In the genomic region with DNA sequence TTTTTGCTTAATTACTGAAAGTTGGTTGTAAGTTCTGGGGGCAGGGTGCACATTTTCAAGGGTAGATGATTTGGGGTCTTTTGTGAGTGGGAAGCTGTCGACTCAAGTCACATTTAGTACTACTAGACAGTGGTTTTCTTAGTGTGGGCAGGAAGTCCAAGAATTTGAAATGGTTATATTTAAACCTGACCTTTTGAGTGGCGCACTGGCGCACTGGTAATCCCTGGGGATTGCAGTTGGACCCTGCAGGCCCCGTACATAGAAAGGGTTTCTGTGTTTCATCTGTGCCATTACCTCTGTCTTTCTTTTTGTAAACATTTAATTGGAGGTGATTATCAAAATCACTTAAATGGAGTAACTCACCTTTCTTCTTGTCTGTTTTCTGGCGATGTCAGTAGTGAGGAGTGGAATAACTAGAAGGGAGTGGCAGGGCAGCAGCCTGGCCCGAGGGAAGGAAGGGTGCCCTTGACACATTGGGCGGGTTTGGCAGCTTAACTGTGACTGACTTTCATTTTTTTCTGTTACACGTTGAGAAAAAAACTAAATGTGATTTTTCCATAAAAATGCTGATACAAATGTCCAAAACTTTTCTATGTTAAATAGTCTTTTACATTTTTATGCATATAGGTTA, we compare ENCODE assay signal across 12 cellular contexts.
A peak's percentile ranks its signal among the peaks of the same experiment; 100 is the strongest.
DNase-seq lines count a peak whose midpoint lies in the region; ATAC-seq and TF ChIP-seq lines count a peak whose summit lies in the region.
"Had no signal": no experiment of that assay in that cellular context is flagged by ENCODE, and none has a peak within 500 bp of the region (broad histone marks: within the 10 kb centered on the region; RNA-seq: fewer than 3 reads in every experiment).

No MANE protein-coding gene starts in this region.

- peaks cover 25% of the 10 kb centered on the region for H3K36me3 Mint-ChIP-seq in natural killer cell treated with Interleukin-12 subunit alpha and Interleukin-12 subunit beta and Interleukin-15 and Interleukin-18, amount 100 ng/mL, for 72 hours

- peaks cover 3% of the 10 kb centered on the region for H3K79me2 ChIP-seq in ACC112 (ENCODE audit: control insufficient read depth, insufficient read depth, low read length, unreplicated experiment)
- H3K79me2 ChIP-seq: parathyroid adenoma had no signal

- H3K27ac ChIP-seq in ACC112 (ENCODE audit: low read depth, low read length) = peak overlapping the region; percentile 67
- H3K27ac ChIP-seq in HUES6 (ENCODE audit: low read depth, low read length) = 0 out of 2 replicates have a peak overlapping the region, but pooled peaks have one; percentile 13
- H3K27ac ChIP-seq: parathyroid adenoma, Peyer's patch had no signal

- no peak overlapping the region for H3K9ac ChIP-seq in HUES6 (ENCODE audit: low read length)
- H3K9ac ChIP-seq: parathyroid adenoma had no signal

- H3K36me3 ChIP-seq in ACC112 (ENCODE audit: insufficient read depth, low read length) (peaks cover 36% of the 10 kb centered on the region), HUES6 (ENCODE audit: control insufficient read depth, insufficient read depth, low read length) (peaks cover 76% of the 10 kb centered on the region)

- H3K4me1 ChIP-seq in ACC112 (ENCODE audit: control insufficient read depth, insufficient read depth, low read length, unreplicated experiment) = peaks cover 24% of the 10 kb centered on the region
- H3K4me1 ChIP-seq in HUES6 (ENCODE audit: control insufficient read depth, insufficient read depth, low read length) = no peaks in the 10 kb centered on the region
- H3K4me1 ChIP-seq: Peyer's patch had no signal

- no peak overlapping the region for H2AFZ ChIP-seq in ACC112 (ENCODE audit: low read length, unreplicated experiment)
- H2AFZ ChIP-seq: parathyroid adenoma had no signal

- peak; percentile 58 for DNase-seq in epithelial cell of esophagus (ENCODE audit: low read depth)
- DNase-seq in natural killer cell treated with Interleukin-12 subunit alpha and Interleukin-12 subunit beta and Interleukin-15 and Interleukin-18, amount 100 ng/mL, for 72 hours (ENCODE audit: low spot score) = no peak
- DNase-seq in NCI-H1436 (lab: John Stamatoyannopoulos, UW) = no peak
- no peak for DNase-seq in COLO668 (lab: John Stamatoyannopoulos, UW; ENCODE audit: unreplicated experiment)
- no peak for DNase-seq in NCI-H510A treated with DMSO at 0.1 percent for 48 hours (lab: John Stamatoyannopoulos, UW)
- DNase-seq: NCI-H146, NCI-H526 treated with DMSO at 0.1 percent for 48 hours, Peyer's patch had no signal

- no peak overlapping the region for H3K4me3 ChIP-seq in ACC112 (ENCODE audit: low read depth, low read length)
- H3K4me3 ChIP-seq in HUES6 (ENCODE audit: low read depth, low read length) = no peak overlapping the region
- no peak overlapping the region for H3K4me3 ChIP-seq in epithelial cell of esophagus (ENCODE audit: low read length)
- H3K4me3 ChIP-seq: Peyer's patch had no signal

- no peaks in the 10 kb centered on the region for H3K9me3 Mint-ChIP-seq in natural killer cell treated with Interleukin-12 subunit alpha and Interleukin-12 subunit beta and Interleukin-15 and Interleukin-18, amount 100 ng/mL, for 72 hours

- no peaks in the 10 kb centered on the region for H3K27me3 Mint-ChIP-seq in natural killer cell treated with Interleukin-12 subunit alpha and Interleukin-12 subunit beta and Interleukin-15 and Interleukin-18, amount 100 ng/mL, for 72 hours

- peak overlapping the region; percentile 45 to 66 for H3K27ac Mint-ChIP-seq in natural killer cell treated with Interleukin-12 subunit alpha and Interleukin-12 subunit beta and Interleukin-15 and Interleukin-18, amount 100 ng/mL, for 72 hours

- peaks cover 17 to 26% of the 10 kb centered on the region in 2 donors for H3K4me1 Mint-ChIP-seq in natural killer cell treated with Interleukin-12 subunit alpha and Interleukin-12 subunit beta and Interleukin-15 and Interleukin-18, amount 100 ng/mL, for 72 hours (ENCODE audit: low read depth in 2 of 2)

- H3K27me3 ChIP-seq in ACC112 (ENCODE audit: insufficient read depth, low read length) = no peaks in the 10 kb centered on the region
- H3K27me3 ChIP-seq in HUES6 (ENCODE audit: control insufficient read depth, insufficient read depth, low read length) = no peaks in the 10 kb centered on the region
- H3K27me3 ChIP-seq: Peyer's patch had no signal

- no peak for TF ChIP-seq CTCF in epithelial cell of esophagus (IDR thresholded peaks at IDR 0.05; ENCODE audit: insufficient read depth, low read depth, low read length, missing control alignments)

- H3K9me3 ChIP-seq in HUES6 (ENCODE audit: control insufficient read depth, insufficient read depth, low read depth, low read length) = no peaks in the 10 kb centered on the region
- H3K9me3 ChIP-seq: Peyer's patch had no signal

- no peak overlapping the region for H3K4me3 Mint-ChIP-seq in natural killer cell treated with Interleukin-12 subunit alpha and Interleukin-12 subunit beta and Interleukin-15 and Interleukin-18, amount 100 ng/mL, for 72 hours

- ATAC-seq in natural killer cell treated with Interleukin-12 subunit alpha and Interleukin-12 subunit beta and Interleukin-15 and Interleukin-18, amount 100 ng/mL, for 72 hours = no peak
- no peak for ATAC-seq in HG02678 (IDR thresholded peaks at IDR 0.05; ENCODE audit: unreplicated experiment)
